Comparison of ENCODE assay signal across 8 cellular contexts in the genomic region with DNA sequence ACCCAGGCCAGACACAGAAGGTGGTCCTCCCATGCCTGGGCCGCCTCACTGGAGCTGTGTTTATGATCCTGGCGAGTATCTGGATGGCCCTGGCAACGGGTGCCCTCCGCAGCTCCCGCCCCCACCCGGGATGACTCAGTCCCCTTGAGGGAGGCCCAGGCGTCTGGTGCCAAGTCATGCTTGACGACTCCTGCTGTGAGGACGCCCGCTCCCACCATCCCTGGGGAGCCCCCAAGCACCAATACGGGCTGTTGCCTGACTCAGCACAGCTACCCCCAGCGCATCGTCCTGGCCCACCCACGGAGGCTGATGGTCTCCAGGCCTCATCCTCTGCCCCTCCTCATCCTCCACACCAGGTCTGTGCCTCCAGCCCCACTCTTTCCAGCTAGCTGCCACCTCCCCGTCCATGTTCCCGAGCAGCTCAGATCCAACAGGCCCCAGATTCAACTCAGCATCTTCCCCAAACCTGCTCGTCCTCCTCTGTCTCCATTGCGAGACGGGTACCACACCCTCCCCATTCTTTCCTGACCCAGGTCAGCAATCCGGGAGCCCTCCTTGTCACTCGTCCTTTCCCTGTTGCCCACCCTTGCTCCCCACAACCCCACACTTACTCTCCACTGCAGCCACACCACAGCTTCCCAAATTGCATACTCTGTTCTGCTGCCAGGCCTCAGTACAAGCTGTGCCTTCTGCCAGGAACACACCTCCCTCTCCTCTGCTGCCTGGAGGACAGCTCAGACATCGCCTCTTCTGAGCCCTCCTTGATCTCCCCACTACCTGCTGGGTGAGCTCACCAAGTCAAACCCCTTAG. TPM values are rescaled to one million over a fixed set of nuclear protein-coding genes. Genes with fewer than 3 reads are reported as not detected.
A peak's percentile ranks its signal among the peaks of the same experiment; 100 is the strongest.
DNase-seq lines count a peak whose midpoint lies in the region; ATAC-seq and TF ChIP-seq lines count a peak whose summit lies in the region.

No MANE protein-coding gene starts in this region.

- no peaks in the 10 kb centered on the region for H3K27me3 ChIP-seq in AG04450 (ENCODE audit: control insufficient read depth, insufficient read depth, low read length)
- H3K27me3 ChIP-seq in fibroblast of lung (ENCODE audit: control insufficient read depth, insufficient read depth, low read length) = no peaks in the 10 kb centered on the region

- H2AFZ ChIP-seq in fibroblast of lung (ENCODE audit: low read length) = no peak overlapping the region

- peak overlapping the region; percentile 35 for H3K4me2 ChIP-seq in fibroblast of lung (ENCODE audit: extremely low read depth, insufficient read depth, low read length)

- peak overlapping the region; percentile 81 for H3K27ac ChIP-seq in AG04450 (ENCODE audit: low read depth, low read length)
- H3K27ac ChIP-seq in fibroblast of lung (ENCODE audit: insufficient read depth, low read length) = peak overlapping the region; percentile 27

- DNase-seq in AG04450 (ENCODE audit: low read depth, low spot score) (peak; percentile 37), H4 (ENCODE audit: low spot score) (peak; percentile 88), SW480 (ENCODE audit: low spot score) (peak; percentile 71), fibroblast of lung (ENCODE audit: low read depth in 2 of 2) (peak; percentile 81 to 92), renal cortical epithelial cell (ENCODE audit: low read depth) (peak; percentile 90), inferior parietal cortex (ENCODE audit: extremely low spot score) (no peak), NOMO-1 treated with dmso at 0.1 percent for 144 hours (lab: John Stamatoyannopoulos, UW; ENCODE audit: unreplicated experiment) (no peak)

- CTCF ChIA-PET in AG04450 (lab: Charles Lee) = interaction anchor here (1.0 to 2.7 kb wide), 4 partner anchors 23 to 184 kb away, joined by 4 to 12 read pairs (median 6); no protein-coding TSS in a partner anchor

- H3K4me3 ChIP-seq in AG04450 (ENCODE audit: low read depth, low read length) = peak overlapping the region; percentile 13; the same call in 1 of the 2 replicates
- H3K4me3 ChIP-seq in fibroblast of lung (replicated peaks in 1 of 4; ENCODE audit: control extremely low read depth in 1 of 4, insufficient read depth in 1 of 4, low read depth in 3 of 4, low read length in 4 of 4) = no peak overlapping the region

- no peak overlapping the region for H3K9ac ChIP-seq in fibroblast of lung (ENCODE audit: insufficient read depth, low read length)

- TF ChIP-seq CTCF in AG04450 (IDR thresholded peaks at IDR 0.05; ENCODE audit: low read depth, low read length) (no peak), fibroblast of lung (conservative IDR thresholded peaks at IDR 0.05 in 1 of 2, IDR thresholded peaks at IDR 0.05 in 1 of 2; ENCODE audit: low read depth in 1 of 2, low read length in 2 of 2) (no peak)

- no peaks in the 10 kb centered on the region for H4K20me1 ChIP-seq in fibroblast of lung (ENCODE audit: control insufficient read depth, extremely low read depth, insufficient read depth, low read length)

- H3K4me1 ChIP-seq in fibroblast of lung (ENCODE audit: control insufficient read depth, extremely low read depth, insufficient read depth, low read length) = peaks cover 5% of the 10 kb centered on the region

- no peaks in the 10 kb centered on the region for H3K79me2 ChIP-seq in fibroblast of lung (ENCODE audit: control insufficient read depth, insufficient read depth, low read length)

- POLR2A ChIA-PET in AG04450 (lab: Yijun Ruan, JAX) = interaction anchor here (0.6 to 1.4 kb wide), 5 partner anchors 12 to 75 kb away, joined by 3 to 5 read pairs (median 3); partner anchors contain the start of gene NCBP3

- H3K9me3 ChIP-seq in AG04450 (ENCODE audit: control insufficient read depth, insufficient read depth, low read length) (no peaks in the 10 kb centered on the region; the same call in 1 of the 2 replicates), fibroblast of lung (ENCODE audit: control insufficient read depth, insufficient read depth, low read depth, low read length) (no peaks in the 10 kb centered on the region)

- no peak for ATAC-seq in GM21619 (IDR thresholded peaks at IDR 0.05; ENCODE audit: unreplicated experiment)

- H3K36me3 ChIP-seq in fibroblast of lung (ENCODE audit: control insufficient read depth, insufficient read depth, low read length) = no peaks in the 10 kb centered on the region

RNA-seq across cellular contexts. Expression of gene CAMKK1, which starts 2.6 kb away (rescaled TPM):
- polyA plus RNA-seq in AG04450 (2011; rRNA removed) (2.8 and 3.3 TPM in 2 replicates), fibroblast of lung (0.41 and 1.3 TPM in 2 replicates)
- 4.7 and 4.8 TPM in 2 replicates for polyA minus RNA-seq in AG04450 (2011; rRNA and poly(A)+ RNA removed)
- 2.7 and 3.5 TPM in 2 replicates for total RNA-seq in H4 (2014; rRNA removed; shearing (Covaris generic))
- total RNA-seq in fibroblast of lung (1.8 and 2.5 TPM in 2 replicates), renal cortical epithelial cell (4.3 and 8.9 TPM in 2 replicates)
- polyA plus RNA-seq in fibroblast of lung (2012) = 0.30 and 1.2 TPM in 2 replicates
- polyA minus RNA-seq in fibroblast of lung (ENCODE audit: low replicate concordance) = 0.94 and 1.6 TPM in 2 replicates

RNA-seq across cellular contexts. Expression of gene P2RX1, which starts 26.0 kb away (rescaled TPM):
- polyA plus RNA-seq in AG04450 (2011; rRNA removed) (0.05 TPM in 1 of 2 replicates, not detected in the other), fibroblast of lung (0.02 TPM in 1 of 2 replicates, not detected in the other)
- not detected in 2 replicates for polyA minus RNA-seq in AG04450 (2011; rRNA and poly(A)+ RNA removed)
- not detected in 2 replicates for total RNA-seq in H4 (2014; rRNA removed; shearing (Covaris generic))
- total RNA-seq in fibroblast of lung (under 0.01 TPM in 2 replicates), renal cortical epithelial cell (not detected in 2 replicates)
- 0.03 TPM in 1 of 2 replicates, not detected in the other for polyA plus RNA-seq in fibroblast of lung (2012)
- not detected in 2 replicates for polyA minus RNA-seq in fibroblast of lung (ENCODE audit: low replicate concordance)

RNA-seq across cellular contexts. Expression of gene NCBP3, which starts 44.2 kb away (rescaled TPM):
- polyA plus RNA-seq in AG04450 (2011; rRNA removed) (19.4 and 28.5 TPM in 2 replicates), fibroblast of lung (20.4 and 20.6 TPM in 2 replicates)
- polyA minus RNA-seq in AG04450 (2011; rRNA and poly(A)+ RNA removed) = 10.6 and 16.9 TPM in 2 replicates
- total RNA-seq in H4 (2014; rRNA removed; shearing (Covaris generic)) = 4.4 and 6.9 TPM in 2 replicates
- total RNA-seq in fibroblast of lung (20.3 and 23.3 TPM in 2 replicates), renal cortical epithelial cell (21.4 and 35.5 TPM in 2 replicates)
- 16.9 and 22.8 TPM in 2 replicates for polyA plus RNA-seq in fibroblast of lung (2012)
- polyA minus RNA-seq in fibroblast of lung (ENCODE audit: low replicate concordance) = 3.6 and 3.9 TPM in 2 replicates

Comparison
In these comparisons a context has a peak if more than half of its experiments do, and no peak if none do; other contexts are left out.
1. DNase-seq: peak in AG04450 (single experiment), H4 (single experiment), SW480 (single experiment), fibroblast of lung (2 of 2) and renal cortical epithelial cell (single experiment); none in inferior parietal cortex (single experiment) and NOMO-1 treated with dmso at 0.1 percent for 144 hours (single experiment).